Comparison of ENCODE assay signal across 6 cellular contexts in genomic region chr3:171541647-171542046, GRCh38.
"Had no signal": no experiment of that assay in that cellular context is flagged by ENCODE, and none has a peak within 500 bp of the region (broad histone marks: within the 10 kb centered on the region; RNA-seq: fewer than 3 reads in every experiment).

No MANE protein-coding gene starts in this region.

- DNase-seq: IMR-90, KBM-7, KG1 had no signal

- FAIRE-seq: HepG2, HTR-8/SVneo had no signal

- ATAC-seq: HepG2 had no signal

- H3K27ac ChIP-seq: HL-60 had no signal
